ENCODE assay signal across 1 cellular context in genomic region chr9:38370231-38370630, GRCh38.
TF ChIP-seq lines count a peak whose summit lies in the region.

No MANE protein-coding gene starts in this region.

TF ChIP-seq in HepG2, 621 proteins besides CTCF, POLR2A, EP300 and RAD21:
- TF ChIP-seq ZNF720 (CRISPR knock-in tag; IDR thresholded peaks at IDR 0.05) (no peak), GPN1 (CRISPR knock-in tag; IDR thresholded peaks at IDR 0.05; ENCODE audit: borderline replicate concordance) (no peak), ATF3 (CRISPR knock-in tag; IDR thresholded peaks at IDR 0.05) (no peak), ZNF318 (CRISPR knock-in tag; IDR thresholded peaks at IDR 0.05) (no peak), ZNF891 (CRISPR knock-in tag; IDR thresholded peaks at IDR 0.05) (no peak), ZNF180 (CRISPR knock-in tag; IDR thresholded peaks at IDR 0.05; ENCODE audit: borderline replicate concordance, low read depth) (no peak), HCFC1 (IDR thresholded peaks at IDR 0.05; ENCODE audit: low read depth, low read length) (no peak), GRHL1 (CRISPR knock-in tag; conservative IDR thresholded peaks at IDR 0.05) (no peak), MTF2 (CRISPR knock-in tag; IDR thresholded peaks at IDR 0.05; ENCODE audit: borderline replicate concordance) (no peak), MBD4 (IDR thresholded peaks at IDR 0.05; ENCODE audit: borderline replicate concordance, low read length) (no peak), ASH2L (IDR thresholded peaks at IDR 0.05; ENCODE audit: insufficient read length, low read depth, low read length) (no peak)
TF ChIP-seq in HepG2: peak in this region for 0.
